8 cellular contexts compared by ENCODE assay signal in genomic region chr1:206508130-206508884, GRCh38. TPM values are rescaled to one million over a fixed set of nuclear protein-coding genes. Genes with fewer than 3 reads are reported as not detected.
DNase-seq lines count a peak whose midpoint lies in the region; ATAC-seq and TF ChIP-seq lines count a peak whose summit lies in the region.

No MANE protein-coding gene starts in this region.

- 20% methylated on average over 10 of the region's 15 CpGs for WGBS in suprapubic skin

- peaks cover 31% of the 10 kb centered on the region for H3K27me3 Mint-ChIP-seq in activated CD4-positive, alpha-beta T cell treated with anti-CD3 and anti-CD28 coated beads for 36 hours

- H3K9me3 ChIP-seq in left lung (no peaks in the 10 kb centered on the region), suprapubic skin (no peaks in the 10 kb centered on the region)

- peak overlapping the region; percentile 37 for H3K4me3 ChIP-seq in astrocyte of the spinal cord (ENCODE audit: low read depth, low read length)
- peak overlapping the region; percentile 59 to 61 for H3K4me3 ChIP-seq in left lung
- peak overlapping the region; percentile 68 for H3K4me3 ChIP-seq in suprapubic skin

- H3K4me1 ChIP-seq in left lung (peaks cover 30 to 73% of the 10 kb centered on the region in 2 donors), suprapubic skin (peaks cover 87% of the 10 kb centered on the region)

- in situ Hi-C loops in astrocyte of the spinal cord (cut with HindIII; ENCODE audit: low sequenced_read_pairs), result no loop called here

- TF ChIP-seq CTCF in astrocyte of the spinal cord (IDR thresholded peaks at IDR 0.05; ENCODE audit: low read depth, low read length) (no peak), left lung (IDR thresholded peaks at IDR 0.05) (no peak), suprapubic skin (IDR thresholded peaks at IDR 0.05) (no peak)

- intact Hi-C loops in activated CD4-positive, alpha-beta T cell treated with anti-CD3 and anti-CD28 coated beads for 36 hours (cut with DNase I, micrococcal nuclease), result loop anchor here in 1 of 2 experiments (5.0 kb wide), 1 partner anchor 44 kb away; no protein-coding TSS in a partner anchor
- intact Hi-C loops in left lung (cut with DNase I), result no loop called here

- no peaks in the 10 kb centered on the region for H3K9me3 Mint-ChIP-seq in activated CD4-positive, alpha-beta T cell treated with anti-CD3 and anti-CD28 coated beads for 36 hours (ENCODE audit: low read depth)

- no peak overlapping the region for H3K27ac Mint-ChIP-seq in activated CD4-positive, alpha-beta T cell treated with anti-CD3 and anti-CD28 coated beads for 36 hours

- no peak for ATAC-seq in activated CD4-positive, alpha-beta T cell treated with anti-CD3 and anti-CD28 coated beads for 36 hours
- ATAC-seq in left lung, result peak; percentile 0

- no peaks in the 10 kb centered on the region for H3K36me3 Mint-ChIP-seq in activated CD4-positive, alpha-beta T cell treated with anti-CD3 and anti-CD28 coated beads for 36 hours (ENCODE audit: low read depth)

- no peak for DNase-seq in activated CD4-positive, alpha-beta T cell treated with anti-CD3 and anti-CD28 coated beads for 36 hours
- DNase-seq in activated CD4-positive, alpha-beta T cell treated with anti-CD3 and anti-CD28 coated beads for 4 hours, result no peak
- DNase-seq in astrocyte of the spinal cord (ENCODE audit: low read depth, low spot score) (no peak), left lung (no peak), suprapubic skin (ENCODE audit: low spot score in 2 of 2) (no peak), cerebellar nuclear complex (lab: John Stamatoyannopoulos, UW) (no peak), SK-N-DZ (ENCODE audit: low spot score) (no peak), GM19240 (ENCODE audit: insufficient read length, low spot score) (no peak)

- H3K27me3 ChIP-seq in left lung, result peaks cover 6 to 53% of the 10 kb centered on the region in 2 donors
- no peaks in the 10 kb centered on the region for H3K27me3 ChIP-seq in suprapubic skin

- no peak for TF ChIP-seq EP300 in suprapubic skin (IDR thresholded peaks at IDR 0.05)

- CTCF ChIA-PET in activated CD4-positive, alpha-beta T cell treated with anti-CD3 and anti-CD28 coated beads for 36 hours (lab: Charles Lee), result no interaction called here

- POLR2A ChIA-PET in activated CD4-positive, alpha-beta T cell treated with anti-CD3 and anti-CD28 coated beads for 36 hours (lab: Charles Lee), result no interaction called here

- H3K4me1 Mint-ChIP-seq in activated CD4-positive, alpha-beta T cell treated with anti-CD3 and anti-CD28 coated beads for 36 hours, result peaks cover 45% of the 10 kb centered on the region

- H3K4me3 Mint-ChIP-seq in activated CD4-positive, alpha-beta T cell treated with anti-CD3 and anti-CD28 coated beads for 36 hours, result peak overlapping the region; percentile 63

- no peak overlapping the region for H3K27ac ChIP-seq in left lung
- H3K27ac ChIP-seq in suprapubic skin, result peak overlapping the region; percentile 46

- TF ChIP-seq POLR2A in suprapubic skin (IDR thresholded peaks at IDR 0.05), result no peak

- H3K36me3 ChIP-seq in left lung, result no peaks in the 10 kb centered on the region
- H3K36me3 ChIP-seq in suprapubic skin, result no peaks in the 10 kb centered on the region

RNA-seq across cellular contexts. Expression of gene RASSF5, which starts 1.0 kb away (rescaled TPM):
- total RNA-seq in activated CD4-positive, alpha-beta T cell treated with anti-CD3 and anti-CD28 coated beads for 36 hours, result 100 to 1,000 TPM; 223 to 239 TPM
- total RNA-seq in left lung (10 to 100 TPM; 26.5 to 40.9 TPM), suprapubic skin (10 to 100 TPM; 34.8 to 74.5 (median 64.9) TPM)
- polyA plus RNA-seq in SK-N-DZ (2014; cell fraction: cytosol; rRNA removed), result 0.05 TPM in 1 of 2 replicates, not detected in the other
- polyA plus RNA-seq in SK-N-DZ (2014; cell fraction: nucleus; rRNA removed), result not detected in 2 replicates

RNA-seq across cellular contexts. Expression of gene IKBKE, which starts 38.0 kb away (rescaled TPM):
- 10 to 100 TPM; 15.3 to 17.2 TPM for total RNA-seq in activated CD4-positive, alpha-beta T cell treated with anti-CD3 and anti-CD28 coated beads for 36 hours
- total RNA-seq in left lung (10 to 100 TPM in 1 of 2 donors, 1 to 10 TPM in 1; 8.7 to 17.8 TPM), suprapubic skin (10 to 100 TPM in 3 of 4 donors, 1 to 10 TPM in 1; 5.7 to 27.0 (median 17.4) TPM)
- 1.9 and 2.8 TPM in 2 replicates for polyA plus RNA-seq in SK-N-DZ (2014; cell fraction: cytosol; rRNA removed)
- polyA plus RNA-seq in SK-N-DZ (2014; cell fraction: nucleus; rRNA removed), result 3.7 and 5.6 TPM in 2 replicates
